17 cellular contexts compared by ENCODE assay signal in genomic region chr14:105865904-105866840, GRCh38.
DNase-seq lines count a peak whose midpoint lies in the region; ATAC-seq and TF ChIP-seq lines count a peak whose summit lies in the region.
"Had no signal": no experiment of that assay in that cellular context is flagged by ENCODE, and none has a peak within 500 bp of the region (broad histone marks: within the 10 kb centered on the region; RNA-seq: fewer than 3 reads in every experiment).

No MANE protein-coding gene starts in this region.

- TF ChIP-seq CTCF in progenitor cell of endocrine pancreas (IDR thresholded peaks at IDR 0.05; ENCODE audit: unreplicated experiment): no peak

- peaks cover 18% of the 10 kb centered on the region for H3K4me1 Mint-ChIP-seq in activated CD4-positive, alpha-beta memory T cell treated with anti-CD3 and anti-CD28 coated beads, Interleukin-2, amount 10 ng/mL, durations not matched to agents 7 days and 5 days
- no peaks in the 10 kb centered on the region for H3K4me1 Mint-ChIP-seq in progenitor cell of endocrine pancreas (ENCODE audit: low read depth)
- H3K4me1 Mint-ChIP-seq in activated T-helper 17 cell treated with anti-CD3 and anti-CD28 coated beads, Interleukin-2, amount 50 U/mL, for 72 hours: no peaks in the 10 kb centered on the region

- peaks cover 10% of the 10 kb centered on the region for H3K27me3 Mint-ChIP-seq in activated CD4-positive, alpha-beta memory T cell treated with anti-CD3 and anti-CD28 coated beads, Interleukin-2, amount 10 ng/mL, durations not matched to agents 7 days and 5 days
- H3K27me3 Mint-ChIP-seq in progenitor cell of endocrine pancreas: no peaks in the 10 kb centered on the region
- peaks cover 5% of the 10 kb centered on the region for H3K27me3 Mint-ChIP-seq in activated T-helper 17 cell treated with anti-CD3 and anti-CD28 coated beads, Interleukin-2, amount 50 U/mL, for 72 hours
- H3K27me3 Mint-ChIP-seq: activated B cell treated with CpG ODN at 0.5 μM for 24 hours had no signal

- H3K4me3 ChIP-seq in H7 (ENCODE audit: insufficient read depth, low read depth, low read length) (no peak overlapping the region), right cardiac atrium (ENCODE audit: low read length) (no peak overlapping the region)
- H3K4me3 ChIP-seq: tibial nerve had no signal

- H3K4me3 Mint-ChIP-seq in activated CD4-positive, alpha-beta memory T cell treated with anti-CD3 and anti-CD28 coated beads, Interleukin-2, amount 10 ng/mL, durations not matched to agents 7 days and 5 days: no peak overlapping the region
- H3K4me3 Mint-ChIP-seq in progenitor cell of endocrine pancreas (ENCODE audit: low read depth): no peak overlapping the region
- H3K4me3 Mint-ChIP-seq in activated T-helper 17 cell treated with anti-CD3 and anti-CD28 coated beads, Interleukin-2, amount 50 U/mL, for 72 hours: no peak overlapping the region
- H3K4me3 Mint-ChIP-seq: CD4-positive, CD25-positive, alpha-beta regulatory T cell; T-cell had no signal

- H3K9me3 ChIP-seq in right cardiac atrium (ENCODE audit: control insufficient read depth, low read length): no peaks in the 10 kb centered on the region

- H3K9me3 Mint-ChIP-seq in activated CD4-positive, alpha-beta memory T cell treated with anti-CD3 and anti-CD28 coated beads, Interleukin-2, amount 10 ng/mL, durations not matched to agents 7 days and 5 days: no peaks in the 10 kb centered on the region
- H3K9me3 Mint-ChIP-seq in progenitor cell of endocrine pancreas (ENCODE audit: low read depth): peaks cover 35% of the 10 kb centered on the region
- no peaks in the 10 kb centered on the region for H3K9me3 Mint-ChIP-seq in activated T-helper 17 cell treated with anti-CD3 and anti-CD28 coated beads, Interleukin-2, amount 50 U/mL, for 72 hours
- H3K9me3 Mint-ChIP-seq: activated B cell treated with CpG ODN at 0.5 μM for 24 hours; activated T-helper 2 cell treated with anti-CD3 and anti-CD28 coated beads, Interferon-gamma antibody, Interleukin-2, Interleukin-4, amounts not matched to agents 10 μg/mL and 5 μg/mL and 100 μg/mL, durations not matched to agents 14 hours and 24 hours and 36 hours; T-cell had no signal

- intact Hi-C loops in right cardiac atrium (cut with DNase I): no loop called here

- peak; percentile 11 to 27 for ATAC-seq in right cardiac atrium
- ATAC-seq in HG03095 (IDR thresholded peaks at IDR 0.05; ENCODE audit: unreplicated experiment): no peak
- no peak for ATAC-seq in activated T-helper 17 cell treated with anti-CD3 and anti-CD28 coated beads, Interleukin-2, amount 50 U/mL, for 72 hours (replicated peaks)
- ATAC-seq: HCT116, T-cell had no signal

- WGBS in right cardiac atrium: 85% methylated on average over 32 of the region's 32 CpGs

- H3K36me3 ChIP-seq in H7 (replicated peaks; ENCODE audit: control insufficient read depth, insufficient read depth, low read length): no peaks in the 10 kb centered on the region
- H3K36me3 ChIP-seq: tibial nerve had no signal

- H3K27ac ChIP-seq in right cardiac atrium (ENCODE audit: low read length): no peak overlapping the region
- H3K27ac ChIP-seq: tibial nerve had no signal

- H3K27ac Mint-ChIP-seq in activated CD4-positive, alpha-beta memory T cell treated with anti-CD3 and anti-CD28 coated beads, Interleukin-2, amount 10 ng/mL, durations not matched to agents 7 days and 5 days: no peak overlapping the region
- H3K27ac Mint-ChIP-seq in progenitor cell of endocrine pancreas: no peak overlapping the region
- no peak overlapping the region for H3K27ac Mint-ChIP-seq in activated T-helper 17 cell treated with anti-CD3 and anti-CD28 coated beads, Interleukin-2, amount 50 U/mL, for 72 hours
- H3K27ac Mint-ChIP-seq: activated B cell treated with CpG ODN at 0.5 μM for 24 hours; activated T-helper 2 cell treated with anti-CD3 and anti-CD28 coated beads, Interferon-gamma antibody, Interleukin-2, Interleukin-4, amounts not matched to agents 10 μg/mL and 5 μg/mL and 100 μg/mL, durations not matched to agents 14 hours and 24 hours and 36 hours had no signal

- POLR2A ChIA-PET in activated CD4-positive, alpha-beta memory T cell treated with anti-CD3 and anti-CD28 coated beads, Interleukin-2, amount 10 ng/mL, durations not matched to agents 7 days and 5 days (lab: Charles Lee): no interaction called here
- POLR2A ChIA-PET in HEK293T (lab: Yijun Ruan, JAX): no interaction called here

- DNase-seq in H7 (peak; percentile 28), right cardiac atrium (peak in 1 of 3 donors; percentile 53), progenitor cell of endocrine pancreas (ENCODE audit: low spot score, unreplicated experiment) (peak; percentile 5), HEK293T (ENCODE audit: extremely low spot score) (no peak), NCI-H2227 treated with DMSO at 0.1 percent for 48 hours (lab: John Stamatoyannopoulos, UW) (no peak)
- DNase-seq in activated CD4-positive, alpha-beta memory T cell treated with anti-CD3 and anti-CD28 coated beads, Interleukin-2, amount 10 ng/mL, durations not matched to agents 7 days and 5 days: peak; percentile 15
- DNase-seq: activated B cell treated with CpG ODN at 0.5 μM for 24 hours, NCI-H345, occipital lobe, OCI-M1 had no signal

- H3K27me3 ChIP-seq in H7 (ENCODE audit: control insufficient read depth, insufficient read depth, low read length): no peaks in the 10 kb centered on the region
- H3K27me3 ChIP-seq in right cardiac atrium (ENCODE audit: control insufficient read depth, insufficient read depth): no peaks in the 10 kb centered on the region
- H3K27me3 ChIP-seq: tibial nerve had no signal

- H3K4me1 ChIP-seq in right cardiac atrium (ENCODE audit: control insufficient read depth, insufficient read depth, low read length): no peaks in the 10 kb centered on the region
- H3K4me1 ChIP-seq: tibial nerve had no signal

- no peaks in the 10 kb centered on the region for H3K36me3 Mint-ChIP-seq in activated CD4-positive, alpha-beta memory T cell treated with anti-CD3 and anti-CD28 coated beads, Interleukin-2, amount 10 ng/mL, durations not matched to agents 7 days and 5 days (ENCODE audit: low read depth)
- peaks cover 1% of the 10 kb centered on the region for H3K36me3 Mint-ChIP-seq in progenitor cell of endocrine pancreas (ENCODE audit: insufficient read depth)
- H3K36me3 Mint-ChIP-seq in activated T-helper 17 cell treated with anti-CD3 and anti-CD28 coated beads, Interleukin-2, amount 50 U/mL, for 72 hours (ENCODE audit: low read depth): no peaks in the 10 kb centered on the region
- H3K36me3 Mint-ChIP-seq: CD4-positive, CD25-positive, alpha-beta regulatory T cell; T-cell had no signal

- CTCF ChIA-PET in activated CD4-positive, alpha-beta memory T cell treated with anti-CD3 and anti-CD28 coated beads, Interleukin-2, amount 10 ng/mL, durations not matched to agents 7 days and 5 days (lab: Charles Lee): no interaction called here
- CTCF ChIA-PET in HEK293T (lab: Yijun Ruan, JAX): no interaction called here

TF ChIP-seq in HEK293T, 16 proteins besides CTCF, POLR2A, EP300 and RAD21:
- TF ChIP-seq SUZ12 (IDR thresholded peaks at IDR 0.05) (no peak), BHLHE40 (IDR thresholded peaks at IDR 0.05; ENCODE audit: borderline replicate concordance) (no peak), FOXA1 (IDR thresholded peaks at IDR 0.05) (no peak), CTBP1 (IDR thresholded peaks at IDR 0.05; ENCODE audit: borderline replicate concordance) (no peak), L3MBTL2 (conservative IDR thresholded peaks at IDR 0.05) (no peak), LEF1 (IDR thresholded peaks at IDR 0.05; ENCODE audit: borderline replicate concordance) (no peak), TARDBP (IDR thresholded peaks at IDR 0.05) (no peak), FOXM1 (IDR thresholded peaks at IDR 0.05; ENCODE audit: borderline replicate concordance) (no peak), SP1 (IDR thresholded peaks at IDR 0.05) (no peak)
TF ChIP-seq in HEK293T: peak in this region for 0.

Comparison
In these comparisons a context has a peak if more than half of its experiments do, and no peak if none do; other contexts are left out.
1. DNase-seq: peak in H7 (single experiment), activated CD4-positive, alpha-beta memory T cell treated with anti-CD3 and anti-CD28 coated beads, Interleukin-2, amount 10 ng/mL, durations not matched to agents 7 days and 5 days (single experiment) and progenitor cell of endocrine pancreas (single experiment); none in HEK293T (single experiment) and NCI-H2227 treated with DMSO at 0.1 percent for 48 hours (single experiment).
2. ATAC-seq: peak in right cardiac atrium (2 of 2); none in HG03095 (single experiment) and activated T-helper 17 cell treated with anti-CD3 and anti-CD28 coated beads, Interleukin-2, amount 50 U/mL, for 72 hours (single experiment).